ENCODE assay signal across 33 cellular contexts in genomic region chr6:91486200-91486599, GRCh38.
DNase-seq lines count a peak whose midpoint lies in the region; ATAC-seq and TF ChIP-seq lines count a peak whose summit lies in the region.
"Had no signal": no experiment of that assay in that cellular context is flagged by ENCODE, and none has a peak within 500 bp of the region (broad histone marks: within the 10 kb centered on the region; RNA-seq: fewer than 3 reads in every experiment).

No MANE protein-coding gene starts in this region.

- ATAC-seq in GM18873 (IDR thresholded peaks at IDR 0.05; ENCODE audit: low FRiP score, unreplicated experiment) (peak; percentile 33), HG03378 (IDR thresholded peaks at IDR 0.05; ENCODE audit: unreplicated experiment) (peak; percentile 41), HG03565 (IDR thresholded peaks at IDR 0.05; ENCODE audit: unreplicated experiment) (no peak)
- ATAC-seq: esophagus mucosa, left lobe of liver, Panc1, right lobe of liver had no signal

- TF ChIP-seq CTCF in HEK293 (tag by site-specific recombination; IDR thresholded peaks at IDR 0.05), result no peak

- H3K27ac ChIP-seq in HEK293 (ENCODE audit: extremely low read depth, low read depth, low read length), result no peak overlapping the region
- H3K27ac ChIP-seq: ascending aorta, cardiac muscle cell, coronary artery, parathyroid adenoma, right lobe of liver, transverse colon, WERI-Rb-1 had no signal

- CTCF ChIA-PET in HEK293 (lab: Yijun Ruan, JAX), result interaction anchor here (1.1 kb wide), 1 partner anchor 18 kb away, joined by 5 read pairs; no protein-coding TSS in a partner anchor

- H3K4me3 ChIP-seq in HEK293 (ENCODE audit: low read depth, low read length), result no peak overlapping the region
- H3K4me3 ChIP-seq: ascending aorta, cardiac muscle cell, coronary artery, right lobe of liver, transverse colon had no signal

- POLR2A ChIA-PET in HEK293 (lab: Yijun Ruan, JAX), result no interaction called here

- no peaks in the 10 kb centered on the region for H3K9me3 ChIP-seq in HEK293 (ENCODE audit: control insufficient read depth, insufficient read depth, low read depth, low read length)
- H3K9me3 ChIP-seq: ascending aorta, right lobe of liver, transverse colon had no signal

- DNase-seq in kidney tubule cell (ENCODE audit: low spot score) (peak; percentile 75), NCI-H1436 (lab: John Stamatoyannopoulos, UW) (no peak), GF-D8 (lab: John Stamatoyannopoulos, UW) (no peak)
- DNase-seq: activated CD4-positive, alpha-beta T cell treated with anti-CD3 and anti-CD28 coated beads for 48 hours; activated CD8-positive, alpha-beta memory T cell treated with anti-CD3 and anti-CD28 coated beads for 24 hours; activated effector memory CD4-positive, alpha-beta T cell treated with anti-CD3 and anti-CD28 coated beads, Interleukin-2, amount 50 U/mL, for 16 hours; activated naive CD8-positive, alpha-beta T cell treated with anti-CD3 and anti-CD28 coated beads for 36 hours; COR-L47; DND-41; effector memory CD4-positive, alpha-beta T cell; foreskin melanocyte; KBM-7; mesenchymal stem cell; NCI-H1105 treated with DMSO at 0.1 percent for 48 hours; NCI-H2029; NCI-H226; right lobe of liver; SIG-M5; stimulated activated CD4-positive, alpha-beta T cell treated with anti-CD3 and anti-CD28 coated beads, Interleukin-12 subunit alpha, Interleukin-12 subunit beta, amount 100 ng/mL, for 4 hours; stimulated activated CD4-positive, alpha-beta T cell treated with anti-CD3 and anti-CD28 coated beads, Interleukin-4, amount 100 ng/mL, for 1 hour; transverse colon; WERI-Rb-1 had no signal

- no peaks in the 10 kb centered on the region for H3K4me1 ChIP-seq in HEK293 (ENCODE audit: control insufficient read depth, insufficient read depth, low read length)
- H3K4me1 ChIP-seq: parathyroid adenoma, right lobe of liver had no signal

- no peaks in the 10 kb centered on the region for H3K36me3 ChIP-seq in HEK293 (ENCODE audit: control insufficient read depth in 2 of 2, insufficient read depth in 1 of 2, low read length in 2 of 2)
- H3K36me3 ChIP-seq: ascending aorta, cardiac muscle cell, right lobe of liver, transverse colon, WERI-Rb-1 had no signal

TF ChIP-seq in HEK293, 187 proteins besides CTCF, POLR2A, EP300 and RAD21:
- no peak for TF ChIP-seq PBX3 (CRISPR knock-in tag; IDR thresholded peaks at IDR 0.05)
- TF ChIP-seq REST (tag by site-specific recombination; IDR thresholded peaks at IDR 0.05), result peak; percentile 48; the same call in 1 of the 2 replicates
